21 cellular contexts compared by ENCODE assay signal in the genomic region with DNA sequence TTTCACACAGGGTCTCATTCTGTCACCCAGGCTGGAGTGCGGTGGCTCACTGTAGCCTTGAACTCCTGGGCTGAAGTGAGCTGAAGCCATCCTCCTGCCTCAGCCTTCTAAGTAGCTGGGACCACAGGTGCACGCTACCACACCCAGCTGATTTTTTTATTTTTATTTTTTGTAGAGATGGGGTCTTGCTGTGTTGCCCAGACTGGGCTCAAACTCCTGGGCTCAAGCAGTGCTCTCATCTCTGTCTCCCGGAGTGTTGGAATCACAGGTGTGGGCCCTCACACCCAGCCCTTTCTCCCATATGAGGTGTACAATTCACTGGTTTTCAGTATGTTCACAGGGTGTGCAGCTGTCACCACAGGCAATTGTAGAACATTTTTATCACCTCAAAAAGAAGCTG. TPM values are rescaled to one million over a fixed set of nuclear protein-coding genes. Genes with fewer than 3 reads are reported as not detected.
DNase-seq lines count a peak whose midpoint lies in the region; ATAC-seq, FAIRE-seq and TF ChIP-seq lines count a peak whose summit lies in the region.
"Had no signal": no experiment of that assay in that cellular context is flagged by ENCODE, and none has a peak within 500 bp of the region (broad histone marks: within the 10 kb centered on the region; RNA-seq: fewer than 3 reads in every experiment).

No MANE protein-coding gene starts in this region.

- CTCF ChIA-PET in K562 (lab: Yijun Ruan, JAX; ENCODE audit: low intra/inter-chr PET ratio), result no interaction called here

- intact Hi-C loops in natural killer cell (cut with micrococcal nuclease) (no loop called here), K562 (cut with micrococcal nuclease) (no loop called here), tibial artery (cut with DNase I; ENCODE audit: low total_unique reads) (no loop called here)

- H2AFZ ChIP-seq in K562 (ENCODE audit: low read depth, low read length), result no peak overlapping the region
- H2AFZ ChIP-seq: GM23248 had no signal

- H3K79me2 ChIP-seq in K562 (ENCODE audit: control insufficient read depth, insufficient read depth, low read length), result peaks cover 38% of the 10 kb centered on the region

- H3K9ac ChIP-seq in K562 (ENCODE audit: insufficient read depth in 1 of 2, low read depth in 2 of 2, low read length in 2 of 2), result no peak overlapping the region
- H3K9ac ChIP-seq: GM23248 had no signal

- peaks cover 46 to 47% of the 10 kb centered on the region in 2 donors for H3K4me1 Mint-ChIP-seq in natural killer cell treated with Interleukin-12 subunit alpha and Interleukin-12 subunit beta and Interleukin-15 and Interleukin-18, amount 100 ng/mL, for 72 hours (ENCODE audit: low read depth in 2 of 2)
- H3K4me1 Mint-ChIP-seq in natural killer cell, result peaks cover 41 to 59% of the 10 kb centered on the region in 2 donors
- H3K4me1 Mint-ChIP-seq in IgD-negative memory B cell, result peaks cover 43 to 58% (median 51%) of the 10 kb centered on the region in 3 donors

- FAIRE-seq in K562 (lab: Jason Lieb, UNC), result no peak
- FAIRE-seq: GM18507, RCC 7860 had no signal

- H3K27ac Mint-ChIP-seq in natural killer cell treated with Interleukin-12 subunit alpha and Interleukin-12 subunit beta and Interleukin-15 and Interleukin-18, amount 100 ng/mL, for 72 hours, result no peak overlapping the region
- H3K27ac Mint-ChIP-seq in natural killer cell (no peak overlapping the region), IgD-negative memory B cell (peak overlapping the region in 2 of 3 donors; percentile 59 to 78)

- H3K36me3 ChIP-seq in K562 (ENCODE audit: control insufficient read depth, insufficient read depth, low read length) (no peaks in the 10 kb centered on the region), tibial artery (no peaks in the 10 kb centered on the region)

- DNase-seq in natural killer cell treated with Interleukin-12 subunit alpha and Interleukin-12 subunit beta and Interleukin-15 and Interleukin-18, amount 100 ng/mL, for 72 hours (ENCODE audit: low spot score), result no peak
- DNase-seq in natural killer cell (no peak), K562 (ENCODE audit: extremely low read depth in 1 of 4, low spot score in 3 of 4) (no peak), tibial artery (peak; percentile 15 to 20), retina (no peak), NCI-H128 (lab: John Stamatoyannopoulos, UW; ENCODE audit: unreplicated experiment) (no peak)
- DNase-seq: GF-D8, GM23248, HCEC 1CT, Karpas-422, MM.1S, NCI-H1092 treated with DMSO at 0.1 percent for 48 hours, NCI-H1694, NCI-H345, NCI-H526, SHP77 had no signal

- H3K4me1 ChIP-seq in K562 (replicated peaks in 1 of 2; ENCODE audit: control insufficient read depth in 2 of 2, insufficient read depth in 2 of 2, low read length in 2 of 2), result peaks cover 11 to 59% of the 10 kb centered on the region in 2 experiments; a peak in 4 of 5 replicates
- H3K4me1 ChIP-seq in tibial artery, result peaks cover 0 to 92% (median 77%) of the 10 kb centered on the region in 4 donors

- H3K4me2 ChIP-seq in K562 (ENCODE audit: insufficient read depth, low read length), result no peak overlapping the region

- in situ Hi-C loops in K562 (cut with MboI), result no loop called here

- peaks cover 0 to 2% of the 10 kb centered on the region in 2 donors for H3K27me3 Mint-ChIP-seq in natural killer cell treated with Interleukin-12 subunit alpha and Interleukin-12 subunit beta and Interleukin-15 and Interleukin-18, amount 100 ng/mL, for 72 hours
- H3K27me3 Mint-ChIP-seq in natural killer cell (ENCODE audit: low read depth in 2 of 2), result no peaks in the 10 kb centered on the region
- no peaks in the 10 kb centered on the region for H3K27me3 Mint-ChIP-seq in IgD-negative memory B cell

- H3K27ac ChIP-seq in K562 (ENCODE audit: extremely low read depth, low read depth, low read length) (no peak overlapping the region), tibial artery (no peak overlapping the region)
- H3K27ac ChIP-seq: GM23248 had no signal

- no peak for TF ChIP-seq POLR2A in K562 (conservative IDR thresholded peaks at IDR 0.05)

- POLR2A ChIA-PET in K562 (lab: Yijun Ruan, JAX), result interaction anchor here (1.4 kb wide), 1 partner anchor 8 kb away, joined by 5 read pairs; no protein-coding TSS in a partner anchor

- no peaks in the 10 kb centered on the region for H3K27me3 ChIP-seq in K562 (ENCODE audit: control insufficient read depth in 2 of 2, insufficient read depth in 2 of 2, low read length in 2 of 2)
- H3K27me3 ChIP-seq in tibial artery, result no peaks in the 10 kb centered on the region

- no peak for TF ChIP-seq RAD21 in K562 (CRISPR knock-in tag; conservative IDR thresholded peaks at IDR 0.05 in 1 of 2, IDR thresholded peaks at IDR 0.05 in 1 of 2)

- H3K4me3 ChIP-seq in K562, result no peak overlapping the region
- H3K4me3 ChIP-seq in tibial artery, result no peak overlapping the region
- H3K4me3 ChIP-seq: GM23248 had no signal

- peak overlapping the region; percentile 3 for H3K4me3 Mint-ChIP-seq in natural killer cell treated with Interleukin-12 subunit alpha and Interleukin-12 subunit beta and Interleukin-15 and Interleukin-18, amount 100 ng/mL, for 72 hours
- H3K4me3 Mint-ChIP-seq in natural killer cell, result no peak overlapping the region
- H3K4me3 Mint-ChIP-seq in IgD-negative memory B cell, result peak overlapping the region in 2 of 4 donors; percentile 20 to 52

- H4K20me1 ChIP-seq in K562 (replicated peaks; ENCODE audit: control insufficient read depth, insufficient read depth, low read length), result no peaks in the 10 kb centered on the region; the same call in 1 of the 2 replicates

- H3K9me1 ChIP-seq in K562 (ENCODE audit: control insufficient read depth, insufficient read depth, low read length), result no peaks in the 10 kb centered on the region

- ATAC-seq in natural killer cell treated with Interleukin-12 subunit alpha and Interleukin-12 subunit beta and Interleukin-15 and Interleukin-18, amount 100 ng/mL, for 72 hours, result no peak
- ATAC-seq in natural killer cell (no peak), K562 (no peak), HG02840 (IDR thresholded peaks at IDR 0.05; ENCODE audit: low FRiP score, unreplicated experiment) (no peak)
- ATAC-seq: SK-N-SH treated with all-trans-retinoic acid at 6 μM for 48 hours had no signal

- TF ChIP-seq EP300 in K562 (IDR thresholded peaks at IDR 0.05; ENCODE audit: low read length), result no peak

- no TSS peak for BruUV-seq in K562 (replicated peaks; lab: Mats Ljungman, UMichigan)

- TF ChIP-seq CTCF in natural killer cell (IDR thresholded peaks at IDR 0.05) (no peak), K562 (IDR thresholded peaks at IDR 0.05 in 2 of 3, conservative IDR thresholded peaks at IDR 0.05 in 1 of 3; ENCODE audit: insufficient read depth in 2 of 3, low read depth in 1 of 3, low read length in 3 of 3) (no peak), tibial artery (IDR thresholded peaks at IDR 0.05) (no peak)

- WGBS in K562 (ENCODE audit: insufficient coverage, low coverage, missing lambda C conversion rate), result 76% methylated on average over 3 of the region's 3 CpGs

- H3K9me3 Mint-ChIP-seq in natural killer cell treated with Interleukin-12 subunit alpha and Interleukin-12 subunit beta and Interleukin-15 and Interleukin-18, amount 100 ng/mL, for 72 hours, result no peaks in the 10 kb centered on the region
- H3K9me3 Mint-ChIP-seq in natural killer cell (no peaks in the 10 kb centered on the region), IgD-negative memory B cell (no peaks in the 10 kb centered on the region)

- no peaks in the 10 kb centered on the region for H3K36me3 Mint-ChIP-seq in natural killer cell treated with Interleukin-12 subunit alpha and Interleukin-12 subunit beta and Interleukin-15 and Interleukin-18, amount 100 ng/mL, for 72 hours
- H3K36me3 Mint-ChIP-seq in natural killer cell (no peaks in the 10 kb centered on the region), IgD-negative memory B cell (peaks cover 5% of the 10 kb centered on the region)

- H3K9me3 ChIP-seq in K562 (replicated peaks; ENCODE audit: control insufficient read depth, insufficient read depth, low read depth, low read length) (no peaks in the 10 kb centered on the region), tibial artery (no peaks in the 10 kb centered on the region)

TF ChIP-seq in K562, 482 proteins besides CTCF, POLR2A, EP300 and RAD21:
- no peak for TF ChIP-seq CTBP1 (IDR thresholded peaks at IDR 0.05; ENCODE audit: borderline replicate concordance)
- peak; percentile 57; the same call in 1 of the 2 replicates for TF ChIP-seq ZNF121 (CRISPR knock-in tag; conservative IDR thresholded peaks at IDR 0.05)

RNA-seq across cellular contexts. Expression of gene INPP5A, which starts 5.2 kb away (rescaled TPM):
- total RNA-seq in natural killer cell treated with Interleukin-12 subunit alpha and Interleukin-12 subunit beta and Interleukin-15 and Interleukin-18, amount 100 ng/mL, for 72 hours, result 10 to 100 TPM; 14.8 to 18.6 TPM
- total RNA-seq in natural killer cell (10 to 100 TPM; 12.6 to 38.6 (median 18.6) TPM), K562 (2014; rRNA removed) (8.8 TPM in 2 replicates), K562 (2014; rRNA removed; fragmentation: Illumina TruSeq; extraction: Trizol) (8.6 and 9.4 TPM in 2 replicates), K562 (2015; rRNA removed; fragmentation: Illumina TruSeq; extraction: Trizol) (9.0 TPM in 2 replicates), K562 (2021) (10.1 and 11.6 TPM in 2 replicates)
- polyA plus RNA-seq in IgD-negative memory B cell (0.94 TPM), K562 (2011; rRNA removed) (7.2 and 8.4 TPM in 2 replicates), K562 (2014; fragmentation: Illumina TruSeq; extraction: Trizol) (6.5 and 7.7 TPM in 2 replicates), K562 (2014; fragmentation: Nextera tagmentation; extraction: Ambion mirVana) (1 to 10 TPM in 1 of 2 experiments, under 1 TPM in 1; 0.66 to 1.1 TPM), K562 (2014; rRNA removed) (6.9 and 7.5 TPM in 2 replicates)
- 19.4 and 30.3 TPM in 2 replicates for total RNA-seq in K562 (2011; cell fraction: chromatin; rRNA removed; ENCODE audit: low replicate concordance)
- total RNA-seq in K562 (2011; cell fraction: nucleolus; rRNA removed), result 11.8 and 18.4 TPM in 2 replicates
- total RNA-seq in K562 (2011; cell fraction: nucleoplasm; rRNA removed), result 9.5 and 13.8 TPM in 2 replicates
- polyA plus RNA-seq in K562 (2011; cell fraction: cytosol; rRNA removed), result 6.2 and 7.7 TPM in 2 replicates
- 8.2 and 10.5 TPM in 2 replicates for polyA plus RNA-seq in K562 (2011; cell fraction: nucleus; rRNA removed)
- polyA plus RNA-seq in K562 (2012), result 8.3 and 11.6 TPM in 2 replicates
- 11.0 and 11.2 TPM in 2 replicates for polyA minus RNA-seq in K562 (2011; rRNA and poly(A)+ RNA removed)
- 7.9 and 8.2 TPM in 2 replicates for polyA minus RNA-seq in K562 (2011; cell fraction: cytosol; rRNA and poly(A)+ RNA removed)
- 11.3 and 16.6 TPM in 2 replicates for polyA minus RNA-seq in K562 (2011; cell fraction: nucleus; rRNA and poly(A)+ RNA removed)

Comparison
In these comparisons a context has a peak if more than half of its experiments do, and no peak if none do; other contexts are left out.
1. DNase-seq: peak in tibial artery (2 of 2); none in natural killer cell treated with Interleukin-12 subunit alpha and Interleukin-12 subunit beta and Interleukin-15 and Interleukin-18, amount 100 ng/mL, for 72 hours (single experiment), natural killer cell (single experiment), K562 (0 of 4), retina (single experiment) and NCI-H128 (single experiment).
2. H3K27ac Mint-ChIP-seq: peak in IgD-negative memory B cell (2 of 3); none in natural killer cell treated with Interleukin-12 subunit alpha and Interleukin-12 subunit beta and Interleukin-15 and Interleukin-18, amount 100 ng/mL, for 72 hours (0 of 2) and natural killer cell (0 of 2).